21 cellular contexts compared by ENCODE assay signal in the genomic region with DNA sequence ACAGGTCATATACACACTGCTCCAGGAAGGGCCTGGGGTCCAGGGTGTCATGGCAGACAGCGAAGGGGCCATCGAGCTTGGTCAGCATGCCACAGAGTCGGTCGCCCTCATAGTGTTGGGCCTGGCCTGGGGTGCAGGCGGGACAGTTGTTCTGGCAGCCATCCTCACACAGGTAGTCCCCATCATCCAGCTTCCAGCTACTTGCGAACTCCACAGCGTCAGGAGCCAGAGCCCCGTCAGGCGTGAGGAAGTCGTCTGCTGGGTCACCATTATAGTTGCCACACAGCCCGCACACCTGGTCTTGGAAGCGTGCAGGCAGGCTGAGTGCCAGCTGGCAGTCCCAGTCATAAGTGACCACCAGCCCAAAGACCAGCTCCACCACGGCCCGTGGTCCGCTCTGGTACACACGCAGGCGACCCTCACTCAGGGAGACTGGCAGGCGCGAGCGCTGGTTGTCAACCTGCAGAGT. TPM values are rescaled to one million over a fixed set of nuclear protein-coding genes. Genes with fewer than 3 reads are reported as not detected.
DNase-seq lines count a peak whose midpoint lies in the region; ATAC-seq, FAIRE-seq and TF ChIP-seq lines count a peak whose summit lies in the region.
"Had no signal": no experiment of that assay in that cellular context is flagged by ENCODE, and none has a peak within 500 bp of the region (broad histone marks: within the 10 kb centered on the region; RNA-seq: fewer than 3 reads in every experiment).

No MANE protein-coding gene starts in this region.

- FAIRE-seq in GM19239 (lab: Jason Lieb, UNC) = no peak
- FAIRE-seq: D721Med, HepG2 had no signal

- no peaks in the 10 kb centered on the region for H3K9me3 Mint-ChIP-seq in activated T-helper 17 cell treated with anti-CD3 and anti-CD28 coated beads, Interleukin-2, amount 50 U/mL, for 72 hours
- no peaks in the 10 kb centered on the region for H3K9me3 Mint-ChIP-seq in osteocyte (ENCODE audit: unreplicated experiment)
- H3K9me3 Mint-ChIP-seq in activated CD4-positive, alpha-beta memory T cell treated with anti-CD3 and anti-CD28 coated beads for 36 hours = no peaks in the 10 kb centered on the region
- H3K9me3 Mint-ChIP-seq in activated CD4-positive, alpha-beta T cell treated with anti-CD3 and anti-CD28 coated beads, Interleukin-2, amount 10 ng/mL, durations not matched to agents 7 days and 5 days = peaks cover 7% of the 10 kb centered on the region

- no peak overlapping the region for H3K4me3 Mint-ChIP-seq in activated T-helper 17 cell treated with anti-CD3 and anti-CD28 coated beads, Interleukin-2, amount 50 U/mL, for 72 hours
- H3K4me3 Mint-ChIP-seq in osteocyte (ENCODE audit: unreplicated experiment) = no peak overlapping the region
- no peak overlapping the region for H3K4me3 Mint-ChIP-seq in activated CD4-positive, alpha-beta memory T cell treated with anti-CD3 and anti-CD28 coated beads for 36 hours
- no peak overlapping the region for H3K4me3 Mint-ChIP-seq in activated CD4-positive, alpha-beta T cell treated with anti-CD3 and anti-CD28 coated beads, Interleukin-2, amount 10 ng/mL, durations not matched to agents 7 days and 5 days

- ATAC-seq in activated T-helper 17 cell treated with anti-CD3 and anti-CD28 coated beads, Interleukin-2, amount 50 U/mL, for 72 hours (replicated peaks) = no peak
- ATAC-seq: HCT116, HepG2, PC-3 had no signal

- DNase-seq in islet precursor cell (peak; percentile 37), osteocyte (ENCODE audit: extremely low spot score, unreplicated experiment) (peak; percentile 80), GM19239 (ENCODE audit: insufficient read length, low spot score) (no peak), A172 (ENCODE audit: low spot score) (no peak)
- DNase-seq in activated CD4-positive, alpha-beta memory T cell treated with anti-CD3 and anti-CD28 coated beads for 36 hours = no peak
- no peak for DNase-seq in activated CD4-positive, alpha-beta T cell treated with anti-CD3 and anti-CD28 coated beads, Interleukin-2, amount 10 ng/mL, durations not matched to agents 7 days and 5 days
- DNase-seq: AML-193, DMS79, GM23248, KBM-7, NCI-H1417, NCI-H187, NCI-H2107, NCI-H2227 treated with DMSO at 0.1 percent for 48 hours, NCI-H510A treated with DMSO at 0.1 percent for 48 hours, NCI-H82, PC-3 had no signal

- POLR2A ChIA-PET in activated CD4-positive, alpha-beta memory T cell treated with anti-CD3 and anti-CD28 coated beads for 36 hours (lab: Charles Lee) = no interaction called here
- POLR2A ChIA-PET in activated CD4-positive, alpha-beta T cell treated with anti-CD3 and anti-CD28 coated beads, Interleukin-2, amount 10 ng/mL, durations not matched to agents 7 days and 5 days (lab: Charles Lee) = no interaction called here

- no peaks in the 10 kb centered on the region for H3K4me1 Mint-ChIP-seq in activated T-helper 17 cell treated with anti-CD3 and anti-CD28 coated beads, Interleukin-2, amount 50 U/mL, for 72 hours
- no peaks in the 10 kb centered on the region for H3K4me1 Mint-ChIP-seq in osteocyte (ENCODE audit: unreplicated experiment)
- H3K4me1 Mint-ChIP-seq in activated CD4-positive, alpha-beta memory T cell treated with anti-CD3 and anti-CD28 coated beads for 36 hours (ENCODE audit: low read depth) = peaks cover 5% of the 10 kb centered on the region
- peaks cover 2% of the 10 kb centered on the region for H3K4me1 Mint-ChIP-seq in activated CD4-positive, alpha-beta T cell treated with anti-CD3 and anti-CD28 coated beads, Interleukin-2, amount 10 ng/mL, durations not matched to agents 7 days and 5 days

- TF ChIP-seq CTCF in osteocyte (IDR thresholded peaks at IDR 0.05) = no peak

- peak overlapping the region; percentile 54 for H3K27ac Mint-ChIP-seq in activated T-helper 17 cell treated with anti-CD3 and anti-CD28 coated beads, Interleukin-2, amount 50 U/mL, for 72 hours
- H3K27ac Mint-ChIP-seq in osteocyte (ENCODE audit: unreplicated experiment) = no peak overlapping the region
- no peak overlapping the region for H3K27ac Mint-ChIP-seq in activated CD4-positive, alpha-beta memory T cell treated with anti-CD3 and anti-CD28 coated beads for 36 hours
- no peak overlapping the region for H3K27ac Mint-ChIP-seq in activated CD4-positive, alpha-beta T cell treated with anti-CD3 and anti-CD28 coated beads, Interleukin-2, amount 10 ng/mL, durations not matched to agents 7 days and 5 days

- no peaks in the 10 kb centered on the region for H3K27me3 Mint-ChIP-seq in activated T-helper 17 cell treated with anti-CD3 and anti-CD28 coated beads, Interleukin-2, amount 50 U/mL, for 72 hours
- H3K27me3 Mint-ChIP-seq in osteocyte (ENCODE audit: unreplicated experiment) = no peaks in the 10 kb centered on the region
- H3K27me3 Mint-ChIP-seq in activated CD4-positive, alpha-beta memory T cell treated with anti-CD3 and anti-CD28 coated beads for 36 hours = no peaks in the 10 kb centered on the region
- H3K27me3 Mint-ChIP-seq in activated CD4-positive, alpha-beta T cell treated with anti-CD3 and anti-CD28 coated beads, Interleukin-2, amount 10 ng/mL, durations not matched to agents 7 days and 5 days = no peaks in the 10 kb centered on the region

- CTCF ChIA-PET in activated CD4-positive, alpha-beta memory T cell treated with anti-CD3 and anti-CD28 coated beads for 36 hours (lab: Charles Lee) = no interaction called here
- CTCF ChIA-PET in activated CD4-positive, alpha-beta T cell treated with anti-CD3 and anti-CD28 coated beads, Interleukin-2, amount 10 ng/mL, durations not matched to agents 7 days and 5 days (lab: Charles Lee) = interaction anchor here (0.6 kb wide), 1 partner anchor 821 kb away, joined by 3 read pairs; no protein-coding TSS in a partner anchor

- H3K36me3 Mint-ChIP-seq in activated T-helper 17 cell treated with anti-CD3 and anti-CD28 coated beads, Interleukin-2, amount 50 U/mL, for 72 hours (ENCODE audit: low read depth) = no peaks in the 10 kb centered on the region
- no peaks in the 10 kb centered on the region for H3K36me3 Mint-ChIP-seq in osteocyte (ENCODE audit: unreplicated experiment)
- H3K36me3 Mint-ChIP-seq in activated CD4-positive, alpha-beta memory T cell treated with anti-CD3 and anti-CD28 coated beads for 36 hours = peaks cover 3% of the 10 kb centered on the region
- H3K36me3 Mint-ChIP-seq in activated CD4-positive, alpha-beta T cell treated with anti-CD3 and anti-CD28 coated beads, Interleukin-2, amount 10 ng/mL, durations not matched to agents 7 days and 5 days (ENCODE audit: low read depth) = peaks cover 6% of the 10 kb centered on the region

- intact Hi-C loops in activated CD4-positive, alpha-beta memory T cell treated with anti-CD3 and anti-CD28 coated beads for 36 hours (cut with micrococcal nuclease) = no loop called here

RNA-seq across cellular contexts. Expression of gene FCGBP, which starts 16.2 kb away (rescaled TPM):
- 10 to 100 TPM in 1 of 2 donors, 1 to 10 TPM in 1; 2.1 to 11.3 TPM for total RNA-seq in activated T-helper 17 cell treated with anti-CD3 and anti-CD28 coated beads, Interleukin-2, amount 50 U/mL, for 72 hours
- total RNA-seq in osteocyte = 0.21 and 0.38 TPM in 2 replicates
- 1 to 10 TPM; 3.6 TPM for total RNA-seq in activated CD4-positive, alpha-beta memory T cell treated with anti-CD3 and anti-CD28 coated beads for 36 hours
- total RNA-seq in activated CD4-positive, alpha-beta T cell treated with anti-CD3 and anti-CD28 coated beads, Interleukin-2, amount 10 ng/mL, durations not matched to agents 7 days and 5 days = 1 to 10 TPM; 7.1 TPM
- 0.07 TPM in 1 of 2 replicates, not detected in the other for total RNA-seq in A172 (2014; rRNA removed; shearing (Covaris generic))
- total RNA-seq: GM23248 had no signal

RNA-seq across cellular contexts. Expression of gene PSMC4, which starts 52.7 kb away (rescaled TPM):
- 100 to 1,000 TPM in 1 of 2 donors, 10 to 100 TPM in 1; 66.4 to 121 TPM for total RNA-seq in activated T-helper 17 cell treated with anti-CD3 and anti-CD28 coated beads, Interleukin-2, amount 50 U/mL, for 72 hours
- total RNA-seq in osteocyte = 85.6 and 88.2 TPM in 2 replicates
- total RNA-seq in activated CD4-positive, alpha-beta memory T cell treated with anti-CD3 and anti-CD28 coated beads for 36 hours = 100 to 1,000 TPM; 105 to 107 TPM
- total RNA-seq in activated CD4-positive, alpha-beta T cell treated with anti-CD3 and anti-CD28 coated beads, Interleukin-2, amount 10 ng/mL, durations not matched to agents 7 days and 5 days = 100 to 1,000 TPM; 108 to 122 TPM
- total RNA-seq in A172 (2014; rRNA removed; shearing (Covaris generic)) = 254 and 309 TPM in 2 replicates

Comparison
In these comparisons a context has a peak if more than half of its experiments do, and no peak if none do; other contexts are left out.
1. DNase-seq: peak in islet precursor cell (single experiment) and osteocyte (single experiment); none in GM19239 (single experiment), activated CD4-positive, alpha-beta memory T cell treated with anti-CD3 and anti-CD28 coated beads for 36 hours (single experiment), activated CD4-positive, alpha-beta T cell treated with anti-CD3 and anti-CD28 coated beads, Interleukin-2, amount 10 ng/mL, durations not matched to agents 7 days and 5 days (single experiment) and A172 (single experiment).